Comparison of ENCODE assay signal across 21 cellular contexts in genomic region chr1:160662888-160663287, GRCh38. TPM values are rescaled to one million over a fixed set of nuclear protein-coding genes. Genes with fewer than 3 reads are reported as not detected.
DNase-seq lines count a peak whose midpoint lies in the region; ATAC-seq and TF ChIP-seq lines count a peak whose summit lies in the region.
"Had no signal": no experiment of that assay in that cellular context is flagged by ENCODE, and none has a peak within 500 bp of the region (broad histone marks: within the 10 kb centered on the region; RNA-seq: fewer than 3 reads in every experiment).

No MANE protein-coding gene starts in this region.

- H4K5ac ChIP-seq in H9 (ENCODE audit: insufficient read length, low read depth, low read length), result no peak overlapping the region

- peak overlapping the region; percentile 45 for H2AK5ac ChIP-seq in H9 (ENCODE audit: insufficient read length, low read length)

- peaks cover 17% of the 10 kb centered on the region for H3K9me3 Mint-ChIP-seq in activated naive CD4-positive, alpha-beta T cell treated with anti-CD3 and anti-CD28 coated beads, Interleukin-2, amount 10 ng/mL, durations not matched to agents 7 days and 5 days
- peaks cover 8 to 11% of the 10 kb centered on the region in 2 experiments for H3K9me3 Mint-ChIP-seq in H9
- peaks cover 2% of the 10 kb centered on the region for H3K9me3 Mint-ChIP-seq in activated B cell treated with CpG ODN at 0.5 μM for 24 hours

- peaks cover 2% of the 10 kb centered on the region; the same call in 1 of the 2 replicates for H3K4me1 ChIP-seq in H9 (ENCODE audit: insufficient read depth, low read length)
- H3K4me1 ChIP-seq in neutrophil (ENCODE audit: control insufficient read depth in 1 of 2, insufficient read depth in 1 of 2, low read depth in 1 of 2, low read length in 1 of 2), result peaks cover 60 to 64% of the 10 kb centered on the region in 2 experiments
- H3K4me1 ChIP-seq: sigmoid colon, suprapubic skin had no signal

- H3K9me3 ChIP-seq in H9 (ENCODE audit: control insufficient read depth, low read depth, low read length) (no peaks in the 10 kb centered on the region), neutrophil (no peaks in the 10 kb centered on the region)
- H3K9me3 ChIP-seq: Peyer's patch, sigmoid colon, suprapubic skin had no signal

- no peaks in the 10 kb centered on the region for H3K27me3 Mint-ChIP-seq in activated naive CD4-positive, alpha-beta T cell treated with anti-CD3 and anti-CD28 coated beads, Interleukin-2, amount 10 ng/mL, durations not matched to agents 7 days and 5 days
- H3K27me3 Mint-ChIP-seq in H9 (ENCODE audit: low read depth) (no peaks in the 10 kb centered on the region), activated B cell treated with CpG ODN at 0.5 μM for 24 hours (no peaks in the 10 kb centered on the region)

- no peak overlapping the region for H3K4me2 ChIP-seq in H9 (ENCODE audit: insufficient read depth, insufficient read length, low read length)

- peaks cover 31% of the 10 kb centered on the region for H3K36me3 Mint-ChIP-seq in activated naive CD4-positive, alpha-beta T cell treated with anti-CD3 and anti-CD28 coated beads, Interleukin-2, amount 10 ng/mL, durations not matched to agents 7 days and 5 days
- H3K36me3 Mint-ChIP-seq in H9 (ENCODE audit: insufficient read depth in 1 of 3, low read depth in 3 of 3) (peaks cover 4 to 22% (median 7%) of the 10 kb centered on the region in 3 experiments; a peak in 5 of 7 replicates), activated B cell treated with CpG ODN at 0.5 μM for 24 hours (ENCODE audit: low read depth) (peaks cover 6% of the 10 kb centered on the region)

- no peak overlapping the region for H3K23ac ChIP-seq in H9 (ENCODE audit: insufficient read length, low read depth, low read length)

- H3K18ac ChIP-seq in H9 (ENCODE audit: insufficient read length, low read depth, low read length), result no peak overlapping the region

- H3K4me3 Mint-ChIP-seq in activated naive CD4-positive, alpha-beta T cell treated with anti-CD3 and anti-CD28 coated beads, Interleukin-2, amount 10 ng/mL, durations not matched to agents 7 days and 5 days, result no peak overlapping the region
- H3K4me3 Mint-ChIP-seq in H9, result no peak overlapping the region
- peak overlapping the region; percentile 2 for H3K4me3 Mint-ChIP-seq in activated B cell treated with CpG ODN at 0.5 μM for 24 hours
- H3K4me3 Mint-ChIP-seq: WTC11 had no signal

- CTCF ChIA-PET in activated naive CD4-positive, alpha-beta T cell treated with anti-CD3 and anti-CD28 coated beads, Interleukin-2, amount 10 ng/mL, durations not matched to agents 7 days and 5 days (lab: Charles Lee), result interaction anchor here (0.7 to 2.4 kb wide), 3 partner anchors 9 to 251 kb away, joined by 3 to 11 read pairs (median 4); no protein-coding TSS in a partner anchor
- CTCF ChIA-PET in activated B cell treated with CpG ODN at 0.5 μM for 24 hours (lab: Charles Lee), result interaction anchor here (1.1 to 1.9 kb wide), 2 partner anchors 11 to 42 kb away, joined by 3 to 14 read pairs; no protein-coding TSS in a partner anchor

- H4K91ac ChIP-seq in H9 (ENCODE audit: insufficient read length, low read depth, low read length), result no peak overlapping the region

- no peak overlapping the region for H3K14ac ChIP-seq in H9 (ENCODE audit: insufficient read depth, low read length)

- no peak overlapping the region for H3K56ac ChIP-seq in H9 (ENCODE audit: insufficient read length, low read depth, low read length)

- H4K8ac ChIP-seq in H9 (replicated peaks; ENCODE audit: insufficient read length, low read depth, low read length), result no peak overlapping the region

- H2BK15ac ChIP-seq in H9 (ENCODE audit: low read depth, low read length), result no peak overlapping the region

- H3K4me1 Mint-ChIP-seq in activated naive CD4-positive, alpha-beta T cell treated with anti-CD3 and anti-CD28 coated beads, Interleukin-2, amount 10 ng/mL, durations not matched to agents 7 days and 5 days, result peaks cover 79% of the 10 kb centered on the region
- H3K4me1 Mint-ChIP-seq in H9 (peaks cover 13 to 32% of the 10 kb centered on the region in 2 experiments), activated B cell treated with CpG ODN at 0.5 μM for 24 hours (peaks cover 83% of the 10 kb centered on the region)

- no CpG with 5 or more reads among the region's 4 CpGs for WGBS in H9 (ENCODE audit: extremely low coverage, insufficient read length, low lambda C conversion rate)

- H3K27me3 ChIP-seq in H9 (ENCODE audit: insufficient read depth, low read length) (no peaks in the 10 kb centered on the region), neutrophil (no peaks in the 10 kb centered on the region)
- H3K27me3 ChIP-seq: Peyer's patch, sigmoid colon, suprapubic skin had no signal

- POLR2A ChIA-PET in activated B cell treated with CpG ODN at 0.5 μM for 24 hours (lab: Charles Lee), result interaction anchor here (0.5 to 3.5 kb wide), 8 partner anchors 9 to 193 kb away, joined by 3 to 18 read pairs (median 4); partner anchors contain the start of gene SLAMF1

- H3K79me2 ChIP-seq in H9 (ENCODE audit: insufficient read depth, low read length), result no peaks in the 10 kb centered on the region

- no peak overlapping the region for H3K9ac ChIP-seq in H9 (ENCODE audit: extremely low read depth, insufficient read length, low read length)

- H3K27ac ChIP-seq in H9 (ENCODE audit: insufficient read length, low read depth, low read length) (no peak overlapping the region), neutrophil (peak overlapping the region; percentile 76)
- H3K27ac ChIP-seq: Peyer's patch, sigmoid colon, SK-N-MC, suprapubic skin had no signal

- no peaks in the 10 kb centered on the region for H3K79me1 ChIP-seq in H9 (ENCODE audit: insufficient read depth, low read depth, low read length, poor library complexity, severe bottlenecking)

- TF ChIP-seq CTCF in H9 (conservative IDR thresholded peaks at IDR 0.05) (no peak), activated B cell treated with CpG ODN at 0.5 μM for 24 hours (IDR thresholded peaks at IDR 0.05) (no peak), neutrophil (IDR thresholded peaks at IDR 0.05) (no peak)

- no peak overlapping the region for H2BK5ac ChIP-seq in H9 (ENCODE audit: insufficient read length, low read length)

- peak overlapping the region; percentile 23 for H2BK120ac ChIP-seq in H9 (ENCODE audit: low read depth, low read length, poor library complexity, severe bottlenecking)

- H2AFZ ChIP-seq in H9 (ENCODE audit: low read length), result peak overlapping the region; percentile 64

- ATAC-seq in activated B cell treated with CpG ODN at 0.5 μM for 24 hours (ENCODE audit: low read depth), result no peak
- ATAC-seq in GM21737 (IDR thresholded peaks at IDR 0.05; ENCODE audit: unreplicated experiment), result no peak
- no peak for ATAC-seq in GM21723 (IDR thresholded peaks at IDR 0.05; ENCODE audit: unreplicated experiment)
- ATAC-seq: WTC11 had no signal

- no peaks in the 10 kb centered on the region for H3K23me2 ChIP-seq in H9 (ENCODE audit: insufficient read length, low read depth, low read length, poor library complexity, severe bottlenecking)

- no peak overlapping the region for H2BK12ac ChIP-seq in H9 (ENCODE audit: insufficient read length, low read depth, low read length)

- intact Hi-C loops in activated B cell treated with CpG ODN at 0.5 μM for 24 hours (cut with micrococcal nuclease), result no loop called here

- DNase-seq in activated naive CD4-positive, alpha-beta T cell treated with anti-CD3 and anti-CD28 coated beads, Interleukin-2, amount 10 ng/mL, durations not matched to agents 7 days and 5 days, result no peak
- no peak for DNase-seq in activated naive CD4-positive, alpha-beta T cell (lab: John Stamatoyannopoulos, UW)
- DNase-seq in H9 (no peak), activated B cell treated with CpG ODN at 0.5 μM for 24 hours (no peak), hypothalamus (lab: John Stamatoyannopoulos, UW) (no peak)
- DNase-seq: anterior cingulate cortex; DMS 273 treated with DMSO at 0.1 percent for 48 hours; MM.1S; NCI-H2081; NCI-H526; Peyer's patch; sigmoid colon; stimulated activated CD4-positive, alpha-beta T cell treated with anti-CD3 and anti-CD28 coated beads, Interleukin-1b, Interleukin-23, amount 100 ng/mL, for 48 hours had no signal

- H3K4ac ChIP-seq in H9 (ENCODE audit: low read depth, low read length), result no peak overlapping the region

- H2BK20ac ChIP-seq in H9 (ENCODE audit: low read depth, low read length, poor library complexity, severe bottlenecking), result no peak overlapping the region

- H4K20me1 ChIP-seq in H9 (ENCODE audit: control insufficient read depth, insufficient read depth, insufficient read length), result no peaks in the 10 kb centered on the region

- no peak overlapping the region for H3K4me3 ChIP-seq in neutrophil (ENCODE audit: low read depth in 1 of 2, low read length in 1 of 2)
- H3K4me3 ChIP-seq: Peyer's patch, sigmoid colon, SK-N-MC, suprapubic skin had no signal

- no peak overlapping the region for H3T11ph ChIP-seq in H9 (ENCODE audit: low read length)

- peak overlapping the region; percentile 79 for H3K27ac Mint-ChIP-seq in activated naive CD4-positive, alpha-beta T cell treated with anti-CD3 and anti-CD28 coated beads, Interleukin-2, amount 10 ng/mL, durations not matched to agents 7 days and 5 days
- 0 out of 7 replicates have a peak overlapping the region, but pooled peaks of 1 of the 3 experiments have one; percentile 31 for H3K27ac Mint-ChIP-seq in H9
- no peak overlapping the region for H3K27ac Mint-ChIP-seq in activated B cell treated with CpG ODN at 0.5 μM for 24 hours
- H3K27ac Mint-ChIP-seq: WTC11 had no signal

- no peaks in the 10 kb centered on the region for H3K36me3 ChIP-seq in neutrophil
- H3K36me3 ChIP-seq: Peyer's patch, sigmoid colon, suprapubic skin had no signal

RNA-seq across cellular contexts. Expression of gene SLAMF1, which starts 16.0 kb away (rescaled TPM):
- total RNA-seq in H9 (2021) (not detected in 2 replicates), activated B cell treated with CpG ODN at 0.5 μM for 24 hours (85.7 and 91.7 TPM in 2 replicates)
- total RNA-seq: cerebellum, fibroblast of villous mesenchyme, suprapubic skin had no signal

RNA-seq across cellular contexts. Expression of gene CD48, which starts 48.7 kb away (rescaled TPM):
- total RNA-seq in H9 (2021) (not detected in 2 replicates), activated B cell treated with CpG ODN at 0.5 μM for 24 hours (200 and 202 TPM in 2 replicates)
- total RNA-seq: fibroblast of villous mesenchyme had no signal

Comparison
In these comparisons a context has a peak if more than half of its experiments do, and no peak if none do; other contexts are left out.
1. RNA of gene SLAMF1, which starts 16.0 kb away (total RNA-seq): 85.7 to 91.7 TPM in activated B cell treated with CpG ODN at 0.5 μM for 24 hours; not detected in H9; every median in the first group is over 10 times any median in the second.
2. RNA of gene CD48, which starts 48.7 kb away (total RNA-seq): 200 to 202 TPM in activated B cell treated with CpG ODN at 0.5 μM for 24 hours; not detected in H9; every median in the first group is over 100 times any median in the second.